Comparison of ENCODE assay signal across 18 cellular contexts in the genomic region with DNA sequence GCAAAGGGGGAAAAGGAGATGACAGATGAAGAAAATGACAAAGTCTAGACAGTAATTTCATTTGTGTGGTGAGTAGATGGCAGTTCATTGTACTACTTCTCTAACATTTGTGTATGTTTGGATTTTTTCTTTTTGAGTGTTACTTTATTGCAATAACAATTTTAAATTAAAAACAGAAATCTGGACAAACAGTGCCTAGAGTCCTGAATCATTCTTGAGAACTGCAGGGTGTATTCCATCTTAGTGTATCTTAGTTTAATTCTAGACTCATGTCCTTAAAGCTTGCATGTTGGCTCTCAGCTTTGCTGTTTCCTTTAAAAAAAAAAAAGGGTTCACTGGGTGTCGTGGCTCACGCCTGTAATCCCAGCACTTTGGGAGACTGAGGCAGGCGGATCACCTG. TPM values are rescaled to one million over a fixed set of nuclear protein-coding genes. Genes with fewer than 3 reads are reported as not detected.
DNase-seq lines count a peak whose midpoint lies in the region; ATAC-seq and TF ChIP-seq lines count a peak whose summit lies in the region.
"Had no signal": no experiment of that assay in that cellular context is flagged by ENCODE, and none has a peak within 500 bp of the region (broad histone marks: within the 10 kb centered on the region; RNA-seq: fewer than 3 reads in every experiment).

No MANE protein-coding gene starts in this region.

- no peaks in the 10 kb centered on the region for H3K9me2 ChIP-seq in PC-3 (replicated peaks; ENCODE audit: low read length)

- no peak for TF ChIP-seq CTCF in BJ (IDR thresholded peaks at IDR 0.05; ENCODE audit: insufficient read depth, low read depth, low read length)
- no peak for TF ChIP-seq CTCF in PC-3 (conservative IDR thresholded peaks at IDR 0.05; ENCODE audit: low read depth, low read length)
- TF ChIP-seq CTCF in progenitor cell of endocrine pancreas (IDR thresholded peaks at IDR 0.05; ENCODE audit: unreplicated experiment) = no peak

- no peaks in the 10 kb centered on the region for H3K79me2 ChIP-seq in PC-3 (ENCODE audit: low read length)

- intact Hi-C loops in PC-3 (cut with micrococcal nuclease) = no loop called here

- H3K36me3 Mint-ChIP-seq in progenitor cell of endocrine pancreas (ENCODE audit: insufficient read depth) = no peaks in the 10 kb centered on the region

- CTCF ChIA-PET in BJ (lab: Yijun Ruan, JAX) (interaction anchor here (2.1 kb wide), 1 partner anchor 11 kb away, joined by 5 read pairs; no protein-coding TSS in a partner anchor), PC-3 (lab: Charles Lee) (no interaction called here)

- H2AFZ ChIP-seq in PC-3 (ENCODE audit: low read length) = 0 out of 2 replicates have a peak overlapping the region, but pooled peaks have one; percentile 44

- no peak overlapping the region for H3K4me3 Mint-ChIP-seq in progenitor cell of endocrine pancreas (ENCODE audit: low read depth)
- H3K4me3 Mint-ChIP-seq: H9 had no signal

- POLR2A ChIA-PET in BJ (lab: Charles Lee) (interaction anchor here (0.6 to 1.0 kb wide), 2 partner anchors 18 to 26 kb away, joined by 4 to 6 read pairs; no protein-coding TSS in a partner anchor), PC-3 (lab: Charles Lee; ENCODE audit: unreplicated experiment) (no interaction called here)

- H3K27me3 ChIP-seq in BJ (ENCODE audit: control insufficient read depth, insufficient read depth, low read length) = peaks cover 2% of the 10 kb centered on the region; the same call in 1 of the 2 replicates
- H3K27me3 ChIP-seq in PC-3 (ENCODE audit: low read length) = no peaks in the 10 kb centered on the region
- H3K27me3 ChIP-seq: Peyer's patch had no signal

- H3K9ac ChIP-seq in PC-3 (ENCODE audit: low read length) = no peak overlapping the region

- ATAC-seq in PC-3 = no peak
- ATAC-seq: HepG2, Right ventricle myocardium inferior had no signal

- H3K27ac Mint-ChIP-seq in progenitor cell of endocrine pancreas = peak overlapping the region; percentile 37
- H3K27ac Mint-ChIP-seq: H9 had no signal

- no peaks in the 10 kb centered on the region for H3K27me3 Mint-ChIP-seq in progenitor cell of endocrine pancreas

- no peaks in the 10 kb centered on the region for H3F3A ChIP-seq in PC-3 (ENCODE audit: low read length, unreplicated experiment)

- H3K27ac ChIP-seq in PC-3 (ENCODE audit: low read length) (no peak overlapping the region), caudate nucleus (ENCODE audit: low read depth, low read length) (no peak overlapping the region)
- H3K27ac ChIP-seq: Peyer's patch, SK-N-MC had no signal

- peak; percentile 19 for DNase-seq in BJ (ENCODE audit: low read depth)
- DNase-seq in PC-3 = no peak
- peak; percentile 6 for DNase-seq in fibroblast of gingiva (ENCODE audit: low read depth)
- no peak for DNase-seq in progenitor cell of endocrine pancreas (ENCODE audit: low spot score, unreplicated experiment)
- DNase-seq in caudate nucleus (lab: John Stamatoyannopoulos, UW) = no peak
- no peak for DNase-seq in activated CD4-positive, alpha-beta T cell treated with anti-CD3 and anti-CD28 coated beads for 1 hour
- DNase-seq in anterior cingulate cortex (lab: John Stamatoyannopoulos, UW) = no peak
- DNase-seq: H9, KG1, NCI-H1417 treated with DMSO at 0.1 percent for 48 hours, NCI-H187 treated with DMSO at 0.1 percent for 48 hours, NCI-H345, NCI-H524 treated with DMSO at 0.1 percent for 48 hours, Peyer's patch had no signal

- H4K20me1 ChIP-seq in PC-3 (ENCODE audit: low read length) = no peaks in the 10 kb centered on the region

- no peaks in the 10 kb centered on the region for H3K9me3 ChIP-seq in PC-3 (ENCODE audit: low read length)
- H3K9me3 ChIP-seq: Peyer's patch had no signal

- H3K4me1 ChIP-seq in PC-3 (ENCODE audit: insufficient read depth, low read length) = peaks cover 20% of the 10 kb centered on the region
- H3K4me1 ChIP-seq: Peyer's patch had no signal

- no peak overlapping the region for H3K4me3 ChIP-seq in BJ (ENCODE audit: low read depth, low read length)
- H3K4me3 ChIP-seq in PC-3 (ENCODE audit: low read length) = no peak overlapping the region
- H3K4me3 ChIP-seq: Peyer's patch, SK-N-MC had no signal

- H3K9me3 Mint-ChIP-seq in progenitor cell of endocrine pancreas (ENCODE audit: low read depth) = no peaks in the 10 kb centered on the region
- H3K9me3 Mint-ChIP-seq: H9 had no signal

- BruUV-seq in PC-3 (replicated peaks; lab: Mats Ljungman, UMichigan) = no TSS peak

- peak overlapping the region; percentile 24; the same call in 1 of the 2 replicates for H3K4me2 ChIP-seq in PC-3 (ENCODE audit: low read length)

- H3K4me1 Mint-ChIP-seq in progenitor cell of endocrine pancreas (ENCODE audit: low read depth) = peaks cover 13% of the 10 kb centered on the region
- H3K4me1 Mint-ChIP-seq: H9 had no signal

- H3K36me3 ChIP-seq in BJ (ENCODE audit: control insufficient read depth, insufficient read depth, low read length) = no peaks in the 10 kb centered on the region
- H3K36me3 ChIP-seq in PC-3 (ENCODE audit: low read depth, low read length) = no peaks in the 10 kb centered on the region
- H3K36me3 ChIP-seq: Peyer's patch had no signal

RNA-seq across cellular contexts. Expression of a gene that starts 31.1 kb away (rescaled TPM):
- polyA plus RNA-seq in BJ (2011; rRNA removed) = 0.91 and 1.0 TPM in 2 replicates
- 0.62 and 0.81 TPM in 2 replicates for polyA minus RNA-seq in BJ (2011; rRNA and poly(A)+ RNA removed)
- 1.4 and 2.0 TPM in 2 replicates for total RNA-seq in PC-3 (2014; rRNA removed)
- total RNA-seq in progenitor cell of endocrine pancreas = 27.4 and 31.2 TPM in 2 replicates
- total RNA-seq: H9, Right ventricle myocardium inferior had no signal

RNA-seq across cellular contexts. Expression of a gene that starts 37.8 kb away (rescaled TPM):
- polyA plus RNA-seq in BJ (2011; rRNA removed) = 0.09 and 0.13 TPM in 2 replicates
- 0.19 TPM in 1 of 2 replicates, not detected in the other for polyA minus RNA-seq in BJ (2011; rRNA and poly(A)+ RNA removed)
- total RNA-seq in PC-3 (2014; rRNA removed) (0.07 and 1.8 TPM in 2 replicates), progenitor cell of endocrine pancreas (17.9 and 18.6 TPM in 2 replicates)
- total RNA-seq: G401, H9 had no signal

Comparison
In these comparisons a context has a peak if more than half of its experiments do, and no peak if none do; other contexts are left out.
1. DNase-seq: peak in BJ (single experiment) and fibroblast of gingiva (single experiment); none in PC-3 (single experiment), progenitor cell of endocrine pancreas (single experiment), caudate nucleus (0 of 61), activated CD4-positive, alpha-beta T cell treated with anti-CD3 and anti-CD28 coated beads for 1 hour (single experiment) and anterior cingulate cortex (0 of 58).